ENCODE assay signal across 20 cellular contexts in genomic region chr14:49966971-49967630, GRCh38.
DNase-seq lines count a peak whose midpoint lies in the region; ATAC-seq and TF ChIP-seq lines count a peak whose summit lies in the region.
"Had no signal": no experiment of that assay in that cellular context is flagged by ENCODE, and none has a peak within 500 bp of the region (broad histone marks: within the 10 kb centered on the region; RNA-seq: fewer than 3 reads in every experiment).

No MANE protein-coding gene starts in this region.

- H3K4me1 ChIP-seq in lower lobe of right lung (peaks cover 23% of the 10 kb centered on the region), BE2C (peaks cover 18% of the 10 kb centered on the region)

- H3K27ac Mint-ChIP-seq in IgD-negative memory B cell (peak overlapping the region; percentile 10 to 73 (median 28)), chondrocyte (ENCODE audit: unreplicated experiment) (peak overlapping the region; percentile 57)
- H3K27ac Mint-ChIP-seq in stimulated activated memory B cell treated with anti-CD40 and anti-IgM and Interleukin-4, amounts not matched to agents 10 μg/mL and 1 μg/mL and 100 μg/mL, for 72 hours: peak overlapping the region; percentile 72
- H3K27ac Mint-ChIP-seq: B cell; effector memory CD8-positive, alpha-beta T cell had no signal

- peaks cover 3% of the 10 kb centered on the region for H3K36me3 Mint-ChIP-seq in IgD-negative memory B cell
- no peaks in the 10 kb centered on the region for H3K36me3 Mint-ChIP-seq in chondrocyte (ENCODE audit: low read depth)
- H3K36me3 Mint-ChIP-seq in stimulated activated memory B cell treated with anti-CD40 and anti-IgM and Interleukin-4, amounts not matched to agents 10 μg/mL and 1 μg/mL and 100 μg/mL, for 72 hours: peaks cover 5% of the 10 kb centered on the region

- peak overlapping the region; percentile 25 for H3K27ac ChIP-seq in lower lobe of right lung
- H3K27ac ChIP-seq: neutrophil, vagina had no signal

- peaks cover 39 to 66% (median 39%) of the 10 kb centered on the region in 3 donors for H3K4me1 Mint-ChIP-seq in IgD-negative memory B cell
- peaks cover 44% of the 10 kb centered on the region for H3K4me1 Mint-ChIP-seq in chondrocyte (ENCODE audit: low read depth)
- H3K4me1 Mint-ChIP-seq in stimulated activated memory B cell treated with anti-CD40 and anti-IgM and Interleukin-4, amounts not matched to agents 10 μg/mL and 1 μg/mL and 100 μg/mL, for 72 hours: peaks cover 71% of the 10 kb centered on the region

- H3K4me3 ChIP-seq in lower lobe of right lung (no peak overlapping the region), BE2C (ENCODE audit: low read depth, low read length) (no peak overlapping the region)
- H3K4me3 ChIP-seq: vagina had no signal

- DNase-seq in chondrocyte (ENCODE audit: low spot score): no peak
- no peak for DNase-seq in lower lobe of right lung
- DNase-seq in BE2C: no peak
- no peak for DNase-seq in NCI-H82 treated with DMSO at 0.1 percent for 48 hours (lab: John Stamatoyannopoulos, UW; ENCODE audit: unreplicated experiment)
- DNase-seq: effector memory CD8-positive, alpha-beta T cell; HCEC 1CT; hippocampal formation; midbrain; MV-4-11; NCI-H2081 treated with DMSO at 0.1 percent for 48 hours; NCI-H524 treated with DMSO at 0.1 percent for 48 hours; right cardiac atrium; stimulated activated CD4-positive, alpha-beta T cell treated with anti-CD3 and anti-CD28 coated beads, Interleukin-1b, Interleukin-23, amount 100 ng/mL, for 48 hours had no signal

- H3K9me3 Mint-ChIP-seq in IgD-negative memory B cell: peaks cover 0 to 4% (median 2%) of the 10 kb centered on the region in 3 donors
- no peaks in the 10 kb centered on the region for H3K9me3 Mint-ChIP-seq in chondrocyte (ENCODE audit: low read depth)
- H3K9me3 Mint-ChIP-seq in stimulated activated memory B cell treated with anti-CD40 and anti-IgM and Interleukin-4, amounts not matched to agents 10 μg/mL and 1 μg/mL and 100 μg/mL, for 72 hours: peaks cover 2% of the 10 kb centered on the region
- H3K9me3 Mint-ChIP-seq: effector memory CD8-positive, alpha-beta T cell had no signal

- H3K4me3 Mint-ChIP-seq in IgD-negative memory B cell (no peak overlapping the region), chondrocyte (ENCODE audit: unreplicated experiment) (no peak overlapping the region)
- H3K4me3 Mint-ChIP-seq in stimulated activated memory B cell treated with anti-CD40 and anti-IgM and Interleukin-4, amounts not matched to agents 10 μg/mL and 1 μg/mL and 100 μg/mL, for 72 hours: no peak overlapping the region
- H3K4me3 Mint-ChIP-seq: B cell; effector memory CD8-positive, alpha-beta T cell had no signal

- no peaks in the 10 kb centered on the region for H3K36me3 ChIP-seq in lower lobe of right lung
- no peaks in the 10 kb centered on the region for H3K36me3 ChIP-seq in BE2C
- H3K36me3 ChIP-seq: neutrophil, vagina had no signal

- intact Hi-C loops in lower lobe of right lung (cut with DNase I): no loop called here

- H3K27me3 ChIP-seq in lower lobe of right lung (ENCODE audit: low read depth) (no peaks in the 10 kb centered on the region), BE2C (no peaks in the 10 kb centered on the region)
- H3K27me3 ChIP-seq: neutrophil, vagina had no signal

- H3K9me3 ChIP-seq in lower lobe of right lung (no peaks in the 10 kb centered on the region), BE2C (no peaks in the 10 kb centered on the region)
- H3K9me3 ChIP-seq: neutrophil, vagina had no signal

- TF ChIP-seq CTCF in chondrocyte (IDR thresholded peaks at IDR 0.05) (no peak), lower lobe of right lung (IDR thresholded peaks at IDR 0.05) (no peak), BE2C (IDR thresholded peaks at IDR 0.05; ENCODE audit: low read depth, low read length) (no peak)

- peaks cover 3% of the 10 kb centered on the region for H3K27me3 Mint-ChIP-seq in IgD-negative memory B cell
- H3K27me3 Mint-ChIP-seq in chondrocyte (ENCODE audit: low read depth): no peaks in the 10 kb centered on the region
- H3K27me3 Mint-ChIP-seq in stimulated activated memory B cell treated with anti-CD40 and anti-IgM and Interleukin-4, amounts not matched to agents 10 μg/mL and 1 μg/mL and 100 μg/mL, for 72 hours: no peaks in the 10 kb centered on the region
- H3K27me3 Mint-ChIP-seq: B cell; effector memory CD8-positive, alpha-beta T cell had no signal

- ATAC-seq in lower lobe of right lung: no peak
- no peak for ATAC-seq in stimulated activated memory B cell treated with anti-CD40 and anti-IgM and Interleukin-4, amounts not matched to agents 10 μg/mL and 1 μg/mL and 100 μg/mL, for 72 hours
- ATAC-seq in GM18873 (IDR thresholded peaks at IDR 0.05; ENCODE audit: low FRiP score, unreplicated experiment): no peak
- ATAC-seq in SK-N-SH treated with all-trans-retinoic acid at 6 μM for 48 hours: no peak
- ATAC-seq: effector memory CD8-positive, alpha-beta T cell had no signal

TF ChIP-seq in SK-N-SH treated with all-trans-retinoic acid at 6 μM for 48 hours, 23 proteins besides CTCF, POLR2A, EP300 and RAD21:
- TF ChIP-seq POU6F1 (CRISPR knock-in tag; IDR thresholded peaks at IDR 0.05; ENCODE audit: borderline replicate concordance, low read depth): no peak
- no peak for TF ChIP-seq ZC3H10 (CRISPR knock-in tag; IDR thresholded peaks at IDR 0.05)
